In the genomic region with DNA sequence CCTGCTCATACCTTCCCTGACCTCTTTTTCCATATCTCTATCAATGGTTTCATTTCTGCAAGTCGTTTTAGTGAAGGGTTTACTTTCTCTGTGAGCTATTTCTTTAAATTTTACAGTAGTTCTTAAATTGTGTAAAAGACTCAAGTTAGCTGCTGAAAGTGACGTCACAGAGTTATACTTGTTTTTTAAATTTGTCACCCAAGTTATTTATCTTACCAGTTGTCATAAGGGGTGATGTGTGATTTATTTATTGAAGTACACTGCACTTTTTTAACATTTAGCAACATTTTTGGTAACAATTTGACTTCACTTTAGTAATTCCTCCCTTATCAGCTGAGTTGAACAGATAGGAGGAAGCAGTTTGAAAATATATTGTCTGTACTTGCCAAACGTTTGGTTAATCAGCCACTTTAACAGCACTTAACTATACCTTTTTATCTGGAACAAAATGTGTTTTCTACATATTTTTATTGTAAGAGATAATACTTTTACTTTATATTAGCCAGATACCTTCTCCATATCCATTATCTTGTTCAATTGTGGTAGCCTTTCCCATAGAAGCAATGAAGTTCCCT, we compare ENCODE assay signal across 12 cellular contexts. TPM values are rescaled to one million over a fixed set of nuclear protein-coding genes. Genes with fewer than 3 reads are reported as not detected.
DNase-seq lines count a peak whose midpoint lies in the region; ATAC-seq lines count a peak whose summit lies in the region.
"Had no signal": no experiment of that assay in that cellular context is flagged by ENCODE, and none has a peak within 500 bp of the region (broad histone marks: within the 10 kb centered on the region; RNA-seq: fewer than 3 reads in every experiment).

No MANE protein-coding gene starts in this region.

- H3K36me3 ChIP-seq in HUES64 (ENCODE audit: insufficient read depth, low read length) (no peaks in the 10 kb centered on the region), mesodermal cell (ENCODE audit: control insufficient read depth, insufficient read depth, low read length) (peaks cover 5% of the 10 kb centered on the region)

- ATAC-seq in GM21390 (IDR thresholded peaks at IDR 0.05; ENCODE audit: unreplicated experiment), result no peak

- H3K4me1 ChIP-seq in HUES64 (ENCODE audit: insufficient read depth, low read length), result peaks cover 55% of the 10 kb centered on the region
- peaks cover 13% of the 10 kb centered on the region for H3K4me1 ChIP-seq in mesodermal cell (ENCODE audit: control insufficient read depth, insufficient read depth, low read length, poor library complexity, severe bottlenecking)

- H3K27ac ChIP-seq in HUES64 (ENCODE audit: low read depth, low read length) (no peak overlapping the region), mesodermal cell (ENCODE audit: low read depth, low read length, severe bottlenecking) (no peak overlapping the region)

- no peaks in the 10 kb centered on the region for H3K27me3 ChIP-seq in HUES64 (ENCODE audit: insufficient read depth, low read length)

- H3K4me3 ChIP-seq in HUES64 (ENCODE audit: low read length) (peak overlapping the region; percentile 22; the same call in 1 of the 2 replicates), mesodermal cell (ENCODE audit: extremely low read depth, insufficient read depth, low read length, poor library complexity, severe bottlenecking) (peak overlapping the region; percentile 6)

- H3K9ac ChIP-seq in HUES64 (ENCODE audit: low read depth, low read length), result no peak overlapping the region

- H3K36me3 Mint-ChIP-seq in activated naive CD8-positive, alpha-beta T cell, result peaks cover 5% of the 10 kb centered on the region

- H3K27ac Mint-ChIP-seq in activated naive CD8-positive, alpha-beta T cell, result peak overlapping the region; percentile 88
- H3K27ac Mint-ChIP-seq: H9 had no signal

- WGBS in HUES64, result 83% methylated on average over 1 of the region's 3 CpGs
- 20% methylated on average over 1 of the region's 3 CpGs; no CpG with 5 or more reads in 1 of the 2 experiments for WGBS in mesodermal cell (ENCODE audit: insufficient coverage in 2 of 2), 2 experiments

- H3K27me3 Mint-ChIP-seq in activated naive CD8-positive, alpha-beta T cell, result no peaks in the 10 kb centered on the region

- peak overlapping the region; percentile 90 for H3K4me3 Mint-ChIP-seq in activated naive CD8-positive, alpha-beta T cell

- H3K9me3 ChIP-seq in HUES64 (ENCODE audit: insufficient read depth, low read depth, low read length) (no peaks in the 10 kb centered on the region), mesodermal cell (ENCODE audit: control insufficient read depth, low read length) (no peaks in the 10 kb centered on the region)

- no peaks in the 10 kb centered on the region for H3K9me3 Mint-ChIP-seq in activated naive CD8-positive, alpha-beta T cell (ENCODE audit: low read depth)
- H3K9me3 Mint-ChIP-seq: H9 had no signal

- H3K4me1 Mint-ChIP-seq in activated naive CD8-positive, alpha-beta T cell (ENCODE audit: low read depth), result peaks cover 65% of the 10 kb centered on the region

- DNase-seq in CD1c-positive myeloid dendritic cell (ENCODE audit: extremely low spot score), result peak; percentile 31
- DNase-seq in NCI-H2029 treated with DMSO at 0.1 percent for 48 hours (lab: John Stamatoyannopoulos, UW), result no peak
- no peak for DNase-seq in stimulated activated CD4-positive, alpha-beta T cell treated with anti-CD3 and anti-CD28 coated beads, Interleukin-4, amount 100 ng/mL, for 1 hour
- DNase-seq in DMS153 treated with DMSO at 0.1 percent for 48 hours (lab: John Stamatoyannopoulos, UW; ENCODE audit: unreplicated experiment), result no peak
- DNase-seq: activated CD8-positive, alpha-beta memory T cell treated with anti-CD3 and anti-CD28 coated beads, Interleukin-2, amount 50 U/mL, for 48 hours; H9; NCI-H2081; SHP77 had no signal

RNA-seq across cellular contexts. Expression of gene STT3B, which starts 3.8 kb away (rescaled TPM):
- 103 TPM for polyA plus RNA-seq in HUES64 (2013, experiment 1 of 2)
- 129 TPM for polyA plus RNA-seq in HUES64 (2013, experiment 2 of 2)
- 152 TPM for polyA plus RNA-seq in mesodermal cell (2013, experiment 1 of 2)
- polyA plus RNA-seq in mesodermal cell (2013, experiment 2 of 2), result 176 TPM
